Comparison of ENCODE assay signal across 14 cellular contexts in the genomic region with DNA sequence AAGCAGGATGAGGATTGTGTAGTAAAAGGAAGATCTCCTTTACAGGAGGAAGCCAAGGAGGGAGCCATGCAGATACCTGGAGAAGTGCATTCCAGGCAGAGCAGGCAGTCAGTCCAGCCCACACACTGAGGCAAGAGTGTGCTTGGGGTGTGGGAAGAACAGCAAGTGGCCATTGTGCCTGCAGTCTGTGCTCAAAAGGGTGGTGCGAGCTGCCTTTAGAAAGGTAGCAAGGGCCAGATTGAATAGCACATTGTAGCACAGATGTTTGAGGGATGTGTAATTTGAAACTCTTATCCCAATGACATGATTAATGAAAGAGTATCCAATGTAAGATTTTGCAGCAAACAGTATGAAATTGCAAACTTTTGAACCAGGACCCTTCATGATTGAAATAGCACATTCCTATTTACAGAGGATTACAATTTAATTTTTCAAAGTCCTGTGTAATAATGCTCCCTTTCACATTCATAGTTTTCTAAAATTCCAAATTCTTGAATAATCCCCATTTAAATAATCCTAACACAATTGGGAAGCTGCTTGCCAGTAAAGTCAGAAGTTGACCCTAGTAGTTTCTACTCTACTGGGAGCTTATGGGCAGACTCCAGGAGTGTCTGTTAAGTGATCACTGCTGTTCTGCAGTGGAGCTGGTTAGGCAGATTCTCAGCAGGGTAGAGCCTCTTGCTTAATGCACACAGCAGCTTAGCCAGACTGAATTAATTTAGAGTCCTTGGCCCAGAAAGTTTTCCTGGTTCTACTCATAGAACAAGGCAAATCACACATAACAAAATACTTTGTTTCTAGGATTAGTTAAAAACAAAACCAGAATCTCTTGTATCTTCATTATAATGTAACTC.
DNase-seq lines count a peak whose midpoint lies in the region; FAIRE-seq and TF ChIP-seq lines count a peak whose summit lies in the region.
"Had no signal": no experiment of that assay in that cellular context is flagged by ENCODE, and none has a peak within 500 bp of the region (broad histone marks: within the 10 kb centered on the region; RNA-seq: fewer than 3 reads in every experiment).

No MANE protein-coding gene starts in this region.

- H3K4me1 Mint-ChIP-seq in brain (peaks cover 29% of the 10 kb centered on the region), type B pancreatic cell (ENCODE audit: unreplicated experiment) (peaks cover 50% of the 10 kb centered on the region)

- no peak for TF ChIP-seq CTCF in brain (conservative IDR thresholded peaks at IDR 0.05)
- TF ChIP-seq CTCF in type B pancreatic cell (conservative IDR thresholded peaks at IDR 0.05): no peak
- TF ChIP-seq CTCF in D721Med (IDR thresholded peaks at IDR 0.05; ENCODE audit: insufficient read depth, missing control alignments): no peak

- H3K27me3 Mint-ChIP-seq in brain (no peaks in the 10 kb centered on the region), type B pancreatic cell (no peaks in the 10 kb centered on the region)

- H3K4me3 Mint-ChIP-seq in brain (peak overlapping the region in 1 of 5 experiments; percentile 40), type B pancreatic cell (peak overlapping the region; percentile 60)

- peak; percentile 27 to 72 for DNase-seq in NCI-H524 (lab: John Stamatoyannopoulos, UW)
- no peak for DNase-seq in NCI-H524 treated with DMSO at 0.1 percent for 48 hours (lab: John Stamatoyannopoulos, UW)
- peak; percentile 38 for DNase-seq in iris pigment epithelial cell (ENCODE audit: low read depth)
- DNase-seq in type B pancreatic cell (ENCODE audit: extremely low spot score, unreplicated experiment): no peak
- DNase-seq in NCI-H2227 treated with DMSO at 0.1 percent for 48 hours (lab: John Stamatoyannopoulos, UW): no peak
- DNase-seq in D721Med (ENCODE audit: insufficient read length, low spot score): no peak
- no peak for DNase-seq in COLO668 (lab: John Stamatoyannopoulos, UW; ENCODE audit: unreplicated experiment)
- DNase-seq: ACHN; activated CD8-positive, alpha-beta memory T cell treated with anti-CD3 and anti-CD28 coated beads, Interleukin-2, amount 50 U/mL, for 48 hours; NCI-H1694 treated with DMSO at 0.1 percent for 48 hours; stimulated activated CD4-positive, alpha-beta T cell treated with anti-CD3 and anti-CD28 coated beads, Interleukin-1b, Interleukin-23, amount 100 ng/mL, for 48 hours; stimulated activated naive CD4-positive, alpha-beta T cell had no signal

- FAIRE-seq in D721Med (lab: Jason Lieb, UNC): no peak
- FAIRE-seq: islet of Langerhans had no signal

- H3K36me3 Mint-ChIP-seq in brain (no peaks in the 10 kb centered on the region), type B pancreatic cell (peaks cover 11% of the 10 kb centered on the region)

- H3K9me3 Mint-ChIP-seq in brain: no peaks in the 10 kb centered on the region
- peaks cover 4% of the 10 kb centered on the region for H3K9me3 Mint-ChIP-seq in type B pancreatic cell

- peak overlapping the region in 3 of 5 experiments; percentile 67 to 82 (median 77) for H3K27ac Mint-ChIP-seq in brain
- peak overlapping the region; percentile 73 for H3K27ac Mint-ChIP-seq in type B pancreatic cell

Comparison
In these comparisons a context has a peak if more than half of its experiments do, and no peak if none do; other contexts are left out.
1. DNase-seq: peak in NCI-H524 (2 of 2) and iris pigment epithelial cell (single experiment); none in NCI-H524 treated with DMSO at 0.1 percent for 48 hours (single experiment), type B pancreatic cell (single experiment), NCI-H2227 treated with DMSO at 0.1 percent for 48 hours (single experiment), D721Med (single experiment) and COLO668 (single experiment).